29 cellular contexts compared by ENCODE assay signal in genomic region chr3:137420198-137420995, GRCh38.
"Had no signal": no experiment of that assay in that cellular context is flagged by ENCODE, and none has a peak within 500 bp of the region (broad histone marks: within the 10 kb centered on the region; RNA-seq: fewer than 3 reads in every experiment).

No MANE protein-coding gene starts in this region.

- H3K4me3 ChIP-seq: neural progenitor cell, ovary, psoas muscle, right lobe of liver, sigmoid colon, stomach, thoracic aorta, thyroid gland, tibial nerve, upper lobe of left lung, vagina had no signal

- H3K79me2 ChIP-seq: parathyroid adenoma had no signal

- H3K9me3 ChIP-seq: neutrophil, ovary, right lobe of liver, thoracic aorta, thyroid gland, vagina had no signal

- H3K27me3 ChIP-seq: neural progenitor cell, neutrophil, ovary, right lobe of liver, sigmoid colon, stomach, thyroid gland, tibial nerve, upper lobe of left lung, vagina had no signal

- H3K4me2 ChIP-seq: neural progenitor cell had no signal

- DNase-seq: naive thymus-derived CD4-positive, alpha-beta T cell; natural killer cell; nucleus accumbens; ovary; psoas muscle; right cardiac atrium; right lobe of liver; sigmoid colon; small intestine; stimulated activated CD4-positive, alpha-beta T cell treated with anti-CD3 and anti-CD28 coated beads, Interleukin-15, amount 100 ng/mL, for 24 hours; stimulated activated CD4-positive, alpha-beta T cell treated with anti-CD3 and anti-CD28 coated beads, Interleukin-2, amount 100 ng/mL, for 24 hours; stimulated activated CD4-positive, alpha-beta T cell treated with anti-CD3 and anti-CD28 coated beads, Interleukin-2, amount 100 ng/mL, for 48 hours; stimulated activated CD4-positive, alpha-beta T cell treated with anti-CD3 and anti-CD28 coated beads, Interleukin-4, amount 100 ng/mL, for 24 hours; stimulated activated naive B cell treated with anti-CD40 and anti-IgM and Interleukin-4, amounts not matched to agents 10 μg/mL and 1 μg/mL and 100 μg/mL, for 72 hours; stimulated activated naive CD4-positive, alpha-beta T cell treated with Interleukin-2 at 50 U/mL for 16 hours; stomach; thyroid gland; trophoblast cell; upper lobe of left lung had no signal

- H3K36me3 Mint-ChIP-seq: naive thymus-derived CD4-positive, alpha-beta T cell; natural killer cell; neural progenitor cell; stimulated activated effector memory CD8-positive, alpha-beta T cell treated with anti-CD3 and anti-CD28 coated beads, Interleukin-12 subunit alpha, Interleukin-12 subunit beta, amount 100 ng/mL, for 72 hours; stimulated activated naive B cell treated with anti-CD40 and anti-IgM and Interleukin-4, amounts not matched to agents 10 μg/mL and 1 μg/mL and 100 μg/mL, for 72 hours had no signal

- H3K4me1 Mint-ChIP-seq: naive thymus-derived CD4-positive, alpha-beta T cell; natural killer cell; nephron; neural progenitor cell; stimulated activated effector memory CD8-positive, alpha-beta T cell treated with anti-CD3 and anti-CD28 coated beads, Interleukin-12 subunit alpha, Interleukin-12 subunit beta, amount 100 ng/mL, for 72 hours; stimulated activated naive B cell treated with anti-CD40 and anti-IgM and Interleukin-4, amounts not matched to agents 10 μg/mL and 1 μg/mL and 100 μg/mL, for 72 hours had no signal

- ATAC-seq: naive thymus-derived CD4-positive, alpha-beta T cell; natural killer cell; psoas muscle; right cardiac atrium; right lobe of liver; stimulated activated effector memory CD8-positive, alpha-beta T cell treated with anti-CD3 and anti-CD28 coated beads, Interleukin-12 subunit alpha, Interleukin-12 subunit beta, amount 100 ng/mL, for 72 hours; stimulated activated naive B cell treated with anti-CD40 and anti-IgM and Interleukin-4, amounts not matched to agents 10 μg/mL and 1 μg/mL and 100 μg/mL, for 72 hours had no signal

- H3K27ac ChIP-seq: neural progenitor cell, neutrophil, ovary, parathyroid adenoma, psoas muscle, right lobe of liver, sigmoid colon, stomach, thoracic aorta, thyroid gland, tibial nerve, upper lobe of left lung, vagina had no signal

- H3K4me1 ChIP-seq: neural progenitor cell, parathyroid adenoma, psoas muscle, right lobe of liver, sigmoid colon, stomach, thyroid gland, tibial nerve, upper lobe of left lung, vagina had no signal

- H3K27ac Mint-ChIP-seq: naive thymus-derived CD4-positive, alpha-beta T cell; natural killer cell; nephron; neural progenitor cell; progenitor cell of endocrine pancreas; stimulated activated effector memory CD8-positive, alpha-beta T cell treated with anti-CD3 and anti-CD28 coated beads, Interleukin-12 subunit alpha, Interleukin-12 subunit beta, amount 100 ng/mL, for 72 hours; stimulated activated naive B cell treated with anti-CD40 and anti-IgM and Interleukin-4, amounts not matched to agents 10 μg/mL and 1 μg/mL and 100 μg/mL, for 72 hours; stimulated activated naive CD8-positive, alpha-beta T cell treated with anti-CD3 and anti-CD28 coated beads, Interleukin-15, Interleukin-2, amounts not matched to agents 100 ng/mL and 50 ng/mL, for 24 hours had no signal

- H3K27me3 Mint-ChIP-seq: naive thymus-derived CD4-positive, alpha-beta T cell; stimulated activated naive B cell treated with anti-CD40 and anti-IgM and Interleukin-4, amounts not matched to agents 10 μg/mL and 1 μg/mL and 100 μg/mL, for 72 hours; stimulated activated naive CD8-positive, alpha-beta T cell treated with anti-CD3 and anti-CD28 coated beads, Interleukin-15, Interleukin-2, amounts not matched to agents 100 ng/mL and 50 ng/mL, for 24 hours had no signal

- H2AFZ ChIP-seq: neural progenitor cell, parathyroid adenoma had no signal

- H3K4me3 Mint-ChIP-seq: naive thymus-derived CD4-positive, alpha-beta T cell; natural killer cell; nephron; neural progenitor cell; stimulated activated effector memory CD8-positive, alpha-beta T cell treated with anti-CD3 and anti-CD28 coated beads, Interleukin-12 subunit alpha, Interleukin-12 subunit beta, amount 100 ng/mL, for 72 hours; stimulated activated naive B cell treated with anti-CD40 and anti-IgM and Interleukin-4, amounts not matched to agents 10 μg/mL and 1 μg/mL and 100 μg/mL, for 72 hours; stimulated activated naive CD8-positive, alpha-beta T cell treated with anti-CD3 and anti-CD28 coated beads, Interleukin-15, Interleukin-2, amounts not matched to agents 100 ng/mL and 50 ng/mL, for 24 hours had no signal

- H3K36me3 ChIP-seq: neural progenitor cell, neutrophil, ovary, right lobe of liver, sigmoid colon, stomach, thoracic aorta, thyroid gland, tibial nerve, upper lobe of left lung, vagina had no signal
